In genomic region chr14:69358233-69358963, GRCh38 we compare ENCODE assay signal across 13 cellular contexts. TPM values are rescaled to one million over a fixed set of nuclear protein-coding genes. Genes with fewer than 3 reads are reported as not detected.
DNase-seq lines count a peak whose midpoint lies in the region; TF ChIP-seq lines count a peak whose summit lies in the region.
"Had no signal": no experiment of that assay in that cellular context is flagged by ENCODE, and none has a peak within 500 bp of the region (broad histone marks: within the 10 kb centered on the region; RNA-seq: fewer than 3 reads in every experiment).

No MANE protein-coding gene starts in this region.

- WGBS in sigmoid colon, 2 donors = 68% methylated on average over 12 of the region's 12 CpGs
- WGBS in GM23248 (ENCODE audit: low coverage in 1 of 2, low lambda C conversion rate in 2 of 2, missing lambda C conversion rate in 2 of 2), 2 experiments = 70 to 75% methylated on average over 12 of the region's 12 CpGs

- peak; percentile 75 for DNase-seq in activated naive CD4-positive, alpha-beta T cell treated with anti-CD3 and anti-CD28 coated beads for 36 hours
- no peak for DNase-seq in activated naive CD4-positive, alpha-beta T cell treated with anti-CD3 and anti-CD28 coated beads, Interleukin-2, amount 50 U/mL, for 16 hours
- DNase-seq in NCI-H2107 (lab: John Stamatoyannopoulos, UW) (peak; percentile 51), sigmoid colon (peak; percentile 46), GM23248 (no peak), NCI-H128 (lab: John Stamatoyannopoulos, UW; ENCODE audit: unreplicated experiment) (no peak), midbrain (lab: John Stamatoyannopoulos, UW) (no peak)
- DNase-seq: BE2C, heart right ventricle, left lung, natural killer cell had no signal

- no peaks in the 10 kb centered on the region for H3K27me3 Mint-ChIP-seq in activated naive CD4-positive, alpha-beta T cell treated with anti-CD3 and anti-CD28 coated beads for 36 hours (ENCODE audit: low read depth)
- H3K27me3 Mint-ChIP-seq in stimulated activated naive CD8-positive, alpha-beta T cell treated with anti-CD3 and anti-CD28 coated beads, Interleukin-15, Interleukin-2, amounts not matched to agents 100 ng/mL and 50 ng/mL, for 24 hours = no peaks in the 10 kb centered on the region

- H3K9me2 ChIP-seq in GM23248 (ENCODE audit: insufficient read depth) = no peaks in the 10 kb centered on the region

- no peaks in the 10 kb centered on the region for H3K9me3 Mint-ChIP-seq in activated naive CD4-positive, alpha-beta T cell treated with anti-CD3 and anti-CD28 coated beads for 36 hours
- H3K9me3 Mint-ChIP-seq in stimulated activated naive CD8-positive, alpha-beta T cell treated with anti-CD3 and anti-CD28 coated beads, Interleukin-15, Interleukin-2, amounts not matched to agents 100 ng/mL and 50 ng/mL, for 24 hours = no peaks in the 10 kb centered on the region
- H3K9me3 Mint-ChIP-seq: natural killer cell had no signal

- H3K36me3 ChIP-seq in sigmoid colon = no peaks in the 10 kb centered on the region
- no peaks in the 10 kb centered on the region for H3K36me3 ChIP-seq in GM23248 (ENCODE audit: low read depth)
- H3K36me3 ChIP-seq: BE2C, left lung had no signal

- no peaks in the 10 kb centered on the region for H3K9me3 ChIP-seq in sigmoid colon
- no peaks in the 10 kb centered on the region for H3K9me3 ChIP-seq in GM23248 (ENCODE audit: low read depth)
- H3K9me3 ChIP-seq: BE2C, heart right ventricle, left lung had no signal

- no peak overlapping the region for H2AFZ ChIP-seq in GM23248

- no peaks in the 10 kb centered on the region for H3K27me3 ChIP-seq in sigmoid colon
- H3K27me3 ChIP-seq in GM23248 (replicated peaks; ENCODE audit: insufficient read depth) = no peaks in the 10 kb centered on the region
- H3K27me3 ChIP-seq: BE2C, heart right ventricle, left lung had no signal

- TF ChIP-seq POLR2A in sigmoid colon (IDR thresholded peaks at IDR 0.05) = no peak

- no peak for TF ChIP-seq EP300 in sigmoid colon (IDR thresholded peaks at IDR 0.05)

- no peaks in the 10 kb centered on the region for H4K20me1 ChIP-seq in GM23248 (ENCODE audit: insufficient read depth)

- H3K79me2 ChIP-seq in GM23248 (ENCODE audit: insufficient read depth) = no peaks in the 10 kb centered on the region

- no peaks in the 10 kb centered on the region for H3K36me3 Mint-ChIP-seq in activated naive CD4-positive, alpha-beta T cell treated with anti-CD3 and anti-CD28 coated beads for 36 hours (ENCODE audit: low read depth)
- no peaks in the 10 kb centered on the region for H3K36me3 Mint-ChIP-seq in stimulated activated naive CD8-positive, alpha-beta T cell treated with anti-CD3 and anti-CD28 coated beads, Interleukin-15, Interleukin-2, amounts not matched to agents 100 ng/mL and 50 ng/mL, for 24 hours (ENCODE audit: low read depth)
- H3K36me3 Mint-ChIP-seq: natural killer cell had no signal

- H3K9ac ChIP-seq in GM23248 = no peak overlapping the region

- in situ Hi-C loops in GM23248 (cut with MboI) = no loop called here

- no peak overlapping the region for H3K4me2 ChIP-seq in GM23248 (ENCODE audit: unreplicated experiment)

- no peak overlapping the region for H3K4me3 Mint-ChIP-seq in activated naive CD4-positive, alpha-beta T cell treated with anti-CD3 and anti-CD28 coated beads for 36 hours
- peak overlapping the region; percentile 27 for H3K4me3 Mint-ChIP-seq in stimulated activated naive CD8-positive, alpha-beta T cell treated with anti-CD3 and anti-CD28 coated beads, Interleukin-15, Interleukin-2, amounts not matched to agents 100 ng/mL and 50 ng/mL, for 24 hours
- H3K4me3 Mint-ChIP-seq: natural killer cell had no signal

- no peak overlapping the region for H3K27ac ChIP-seq in sigmoid colon
- H3K27ac ChIP-seq in GM23248 = no peak overlapping the region
- H3K27ac ChIP-seq: heart right ventricle, left lung, RWPE1 had no signal

- TF ChIP-seq CTCF in sigmoid colon (IDR thresholded peaks at IDR 0.05) = no peak

- intact Hi-C loops in activated naive CD4-positive, alpha-beta T cell treated with anti-CD3 and anti-CD28 coated beads for 36 hours (cut with micrococcal nuclease) = loop anchor here (1.0 kb wide), 1 partner anchor 40 kb away; the partner anchor contains the start of genes ERH and SLC39A9
- intact Hi-C loops in sigmoid colon (cut with DNase I) = no loop called here

- 0 out of 2 replicates have a peak, but pooled peaks cover 4% of the 10 kb centered on the region for H3F3A ChIP-seq in GM23248 (ENCODE audit: insufficient read depth)

- peaks cover 0 to 31% (median 19%) of the 10 kb centered on the region in 4 donors for H3K4me1 ChIP-seq in sigmoid colon
- H3K4me1 ChIP-seq in GM23248 (ENCODE audit: insufficient read depth) = peaks cover 12% of the 10 kb centered on the region
- H3K4me1 ChIP-seq: left lung had no signal

- H3K4me3 ChIP-seq in sigmoid colon (no peak overlapping the region), GM23248 (no peak overlapping the region)
- H3K4me3 ChIP-seq: heart right ventricle, left lung had no signal

- CTCF ChIA-PET in activated naive CD4-positive, alpha-beta T cell treated with anti-CD3 and anti-CD28 coated beads for 36 hours (lab: Charles Lee) = interaction anchor here (0.6 to 2.1 kb wide), 5 partner anchors 8 to 329 kb away, joined by 3 to 5 read pairs (median 4); no protein-coding TSS in a partner anchor

- peak overlapping the region; percentile 1 for H3K27ac Mint-ChIP-seq in activated naive CD4-positive, alpha-beta T cell treated with anti-CD3 and anti-CD28 coated beads for 36 hours
- H3K27ac Mint-ChIP-seq in stimulated activated naive CD8-positive, alpha-beta T cell treated with anti-CD3 and anti-CD28 coated beads, Interleukin-15, Interleukin-2, amounts not matched to agents 100 ng/mL and 50 ng/mL, for 24 hours = peak overlapping the region; percentile 34
- H3K27ac Mint-ChIP-seq: natural killer cell had no signal

- peaks cover 34% of the 10 kb centered on the region for H3K4me1 Mint-ChIP-seq in activated naive CD4-positive, alpha-beta T cell treated with anti-CD3 and anti-CD28 coated beads for 36 hours (ENCODE audit: low read depth)
- H3K4me1 Mint-ChIP-seq in stimulated activated naive CD8-positive, alpha-beta T cell treated with anti-CD3 and anti-CD28 coated beads, Interleukin-15, Interleukin-2, amounts not matched to agents 100 ng/mL and 50 ng/mL, for 24 hours (ENCODE audit: low read depth) = peaks cover 42% of the 10 kb centered on the region

RNA-seq across cellular contexts. Expression of gene ERH, which starts 39.7 kb away (rescaled TPM):
- 100 to 1,000 TPM; 338 to 348 TPM for total RNA-seq in activated naive CD4-positive, alpha-beta T cell treated with anti-CD3 and anti-CD28 coated beads for 36 hours
- 100 to 1,000 TPM in 2 of 4 donors, 10 to 100 TPM in 2; 65.6 to 106 (median 87.9) TPM for total RNA-seq in sigmoid colon
- polyA plus RNA-seq in sigmoid colon (100 to 1,000 TPM; 136 to 168 (median 157) TPM), GM23248 (2016; fragmentation: Nextera tagmentation; extraction: Ambion mirVana) (109 and 136 TPM in 2 replicates)
- total RNA-seq in GM23248 (2014; rRNA removed; shearing (Covaris generic)) = 70.4 and 132 TPM in 2 replicates

RNA-seq across cellular contexts. Expression of gene SLC39A9, which starts 40.1 kb away (rescaled TPM):
- 10 to 100 TPM; 53.4 to 54.5 TPM for total RNA-seq in activated naive CD4-positive, alpha-beta T cell treated with anti-CD3 and anti-CD28 coated beads for 36 hours
- 10 to 100 TPM; 39.0 to 47.4 (median 42.0) TPM for total RNA-seq in sigmoid colon
- polyA plus RNA-seq in sigmoid colon (10 to 100 TPM; 11.4 to 32.5 (median 17.6) TPM), GM23248 (2016; fragmentation: Nextera tagmentation; extraction: Ambion mirVana) (32.7 and 32.9 TPM in 2 replicates)
- 89.7 and 90.9 TPM in 2 replicates for total RNA-seq in GM23248 (2014; rRNA removed; shearing (Covaris generic))

Comparison
In these comparisons a context has a peak if more than half of its experiments do, and no peak if none do; other contexts are left out.
1. DNase-seq: peak in activated naive CD4-positive, alpha-beta T cell treated with anti-CD3 and anti-CD28 coated beads for 36 hours (single experiment), NCI-H2107 (single experiment) and sigmoid colon (single experiment); none in activated naive CD4-positive, alpha-beta T cell treated with anti-CD3 and anti-CD28 coated beads, Interleukin-2, amount 50 U/mL, for 16 hours (single experiment), GM23248 (single experiment), NCI-H128 (single experiment) and midbrain (single experiment).